ENCODE assay signal across 8 cellular contexts in genomic region chr3:59480486-59480995, GRCh38.
A peak's percentile ranks its signal among the peaks of the same experiment; 100 is the strongest.
DNase-seq lines count a peak whose midpoint lies in the region; ATAC-seq and TF ChIP-seq lines count a peak whose summit lies in the region.

No MANE protein-coding gene starts in this region.

- H3K27me3 Mint-ChIP-seq in natural killer cell treated with Interleukin-12 subunit alpha and Interleukin-12 subunit beta and Interleukin-15 and Interleukin-18, amount 100 ng/mL, for 72 hours, result peaks cover 0 to 7% of the 10 kb centered on the region in 2 donors
- peaks cover 4 to 12% of the 10 kb centered on the region in 2 donors for H3K27me3 Mint-ChIP-seq in natural killer cell (ENCODE audit: low read depth in 2 of 2)

- WGBS in body of pancreas, 2 donors, result 34 to 45% methylated on average over 5 of the region's 5 CpGs

- H3K9me3 ChIP-seq in body of pancreas, result no peaks in the 10 kb centered on the region

- peak; percentile 70 to 72 for ATAC-seq in natural killer cell treated with Interleukin-12 subunit alpha and Interleukin-12 subunit beta and Interleukin-15 and Interleukin-18, amount 100 ng/mL, for 72 hours
- ATAC-seq in natural killer cell (no peak), HG03439 (IDR thresholded peaks at IDR 0.05; ENCODE audit: unreplicated experiment) (peak; percentile 77), body of pancreas (peak; percentile 30)

- H3K4me1 ChIP-seq in body of pancreas, result peaks cover 5% of the 10 kb centered on the region

- no peak overlapping the region for H3K27ac ChIP-seq in body of pancreas

- H3K9me3 Mint-ChIP-seq in natural killer cell treated with Interleukin-12 subunit alpha and Interleukin-12 subunit beta and Interleukin-15 and Interleukin-18, amount 100 ng/mL, for 72 hours, result no peaks in the 10 kb centered on the region
- H3K9me3 Mint-ChIP-seq in natural killer cell, result no peaks in the 10 kb centered on the region

- peak overlapping the region; percentile 42 to 76 for H3K27ac Mint-ChIP-seq in natural killer cell treated with Interleukin-12 subunit alpha and Interleukin-12 subunit beta and Interleukin-15 and Interleukin-18, amount 100 ng/mL, for 72 hours
- no peak overlapping the region for H3K27ac Mint-ChIP-seq in natural killer cell

- H3K4me3 Mint-ChIP-seq in natural killer cell treated with Interleukin-12 subunit alpha and Interleukin-12 subunit beta and Interleukin-15 and Interleukin-18, amount 100 ng/mL, for 72 hours, result peak overlapping the region; percentile 75
- H3K4me3 Mint-ChIP-seq in natural killer cell, result no peak overlapping the region

- no peak overlapping the region for H3K4me3 ChIP-seq in body of pancreas

- intact Hi-C loops in natural killer cell (cut with micrococcal nuclease), result no loop called here
- intact Hi-C loops in body of pancreas (cut with DNase I), result no loop called here
- intact Hi-C loops in head of caudate nucleus (cut with DNase I), result no loop called here

- no peaks in the 10 kb centered on the region for H3K36me3 Mint-ChIP-seq in natural killer cell treated with Interleukin-12 subunit alpha and Interleukin-12 subunit beta and Interleukin-15 and Interleukin-18, amount 100 ng/mL, for 72 hours
- no peaks in the 10 kb centered on the region for H3K36me3 Mint-ChIP-seq in natural killer cell

- H3K27me3 ChIP-seq in body of pancreas, result no peaks in the 10 kb centered on the region

- no peak for DNase-seq in natural killer cell treated with Interleukin-12 subunit alpha and Interleukin-12 subunit beta and Interleukin-15 and Interleukin-18, amount 100 ng/mL, for 72 hours (ENCODE audit: low spot score)
- no peak for DNase-seq in natural killer cell
- DNase-seq in body of pancreas, result peak in 3 of 4 donors; percentile 7 to 16 (median 9)
- DNase-seq in head of caudate nucleus, result no peak
- no peak for DNase-seq in NCI-H748 treated with DMSO at 0.1 percent for 48 hours (lab: John Stamatoyannopoulos, UW)
- DNase-seq in retina, result no peak
- no peak for DNase-seq in NCI-H1694 (lab: John Stamatoyannopoulos, UW)

- no peak for TF ChIP-seq CTCF in natural killer cell (IDR thresholded peaks at IDR 0.05)
- no peak for TF ChIP-seq CTCF in body of pancreas (IDR thresholded peaks at IDR 0.05)

- no peak for TF ChIP-seq POLR2A in body of pancreas (IDR thresholded peaks at IDR 0.05)

- peaks cover 9 to 16% of the 10 kb centered on the region in 2 donors for H3K4me1 Mint-ChIP-seq in natural killer cell treated with Interleukin-12 subunit alpha and Interleukin-12 subunit beta and Interleukin-15 and Interleukin-18, amount 100 ng/mL, for 72 hours (ENCODE audit: low read depth in 2 of 2)
- peaks cover 5 to 11% of the 10 kb centered on the region in 2 donors for H3K4me1 Mint-ChIP-seq in natural killer cell

- H3K36me3 ChIP-seq in body of pancreas (replicated peaks in 1 of 2; ENCODE audit: insufficient read depth in 1 of 2, low read depth in 2 of 2), result no peaks in the 10 kb centered on the region

Comparison
In these comparisons a context has a peak if more than half of its experiments do, and no peak if none do; other contexts are left out.
1. ATAC-seq: peak in natural killer cell treated with Interleukin-12 subunit alpha and Interleukin-12 subunit beta and Interleukin-15 and Interleukin-18, amount 100 ng/mL, for 72 hours (2 of 2), HG03439 (single experiment) and body of pancreas (single experiment); none in natural killer cell (0 of 3).
2. H3K27ac Mint-ChIP-seq: peak in natural killer cell treated with Interleukin-12 subunit alpha and Interleukin-12 subunit beta and Interleukin-15 and Interleukin-18, amount 100 ng/mL, for 72 hours (2 of 2); none in natural killer cell (0 of 2).
3. DNase-seq: peak in body of pancreas (3 of 4); none in natural killer cell treated with Interleukin-12 subunit alpha and Interleukin-12 subunit beta and Interleukin-15 and Interleukin-18, amount 100 ng/mL, for 72 hours (single experiment), natural killer cell (single experiment), head of caudate nucleus (0 of 42), NCI-H748 treated with DMSO at 0.1 percent for 48 hours (single experiment), retina (single experiment) and NCI-H1694 (single experiment).